Comparison of ENCODE assay signal across 8 cellular contexts in the genomic region with DNA sequence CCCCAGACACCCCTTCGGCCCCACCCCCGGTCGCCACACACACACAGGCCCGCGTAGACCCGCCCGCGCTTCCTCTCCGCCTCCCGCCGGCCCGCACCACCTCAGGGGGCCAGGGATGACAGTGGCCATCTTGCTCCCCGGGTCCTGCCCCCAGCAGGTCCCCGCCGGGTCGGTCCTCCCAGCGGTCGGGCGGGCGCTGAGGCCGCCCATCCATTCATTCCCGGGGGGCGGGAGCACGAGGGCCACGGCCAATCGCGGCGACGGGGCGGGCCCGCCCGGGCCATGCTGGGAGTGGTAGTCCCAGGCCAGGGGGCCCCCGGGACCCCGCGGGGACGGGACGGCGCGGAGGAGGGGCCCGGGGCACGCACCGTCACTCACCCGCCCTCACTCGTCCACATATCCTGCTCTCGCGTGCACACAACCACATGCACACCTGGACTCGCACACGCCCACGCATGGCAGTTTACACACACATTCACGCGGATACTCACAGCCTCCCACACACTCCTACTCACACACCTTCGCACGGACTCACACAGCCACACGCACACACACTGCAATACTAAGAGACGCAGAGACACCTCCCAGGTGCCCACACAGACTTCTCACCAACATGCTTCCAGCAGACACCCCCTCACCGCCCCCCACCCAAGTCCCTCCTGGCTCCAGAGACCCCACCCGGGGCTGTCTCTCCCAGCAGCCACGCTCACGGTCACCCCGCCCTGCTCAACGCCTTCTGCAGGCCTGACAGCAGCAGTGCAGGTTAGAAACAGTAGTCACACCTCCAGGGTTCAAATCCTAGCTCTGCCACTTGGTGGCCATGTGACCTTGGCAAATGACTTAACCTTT. TPM values are rescaled to one million over a fixed set of nuclear protein-coding genes. Genes with fewer than 3 reads are reported as not detected.
A peak's percentile ranks its signal among the peaks of the same experiment; 100 is the strongest.
DNase-seq lines count a peak whose midpoint lies in the region; ATAC-seq and TF ChIP-seq lines count a peak whose summit lies in the region.

A gene (minus strand): TSS at position 209 of the 849 bp plus-strand sequence. CDS start 80 bp downstream, at position 129.

- 2% methylated on average over 61 of the region's 61 CpGs for WGBS in thymus

- H3K36me3 ChIP-seq in thymus (ENCODE audit: control insufficient read depth, insufficient read depth), result no peaks in the 10 kb centered on the region

- H3K4me3 ChIP-seq in AG10803 (ENCODE audit: low read length), result peak within 1 kb of the TSS; percentile 61
- H3K4me3 ChIP-seq in epithelial cell of proximal tubule (ENCODE audit: low read depth, low read length), result peak within 1 kb of the TSS; percentile 62
- H3K4me3 ChIP-seq in thymus (ENCODE audit: low read length), result peak within 1 kb of the TSS; percentile 47

- peaks cover 12 to 32% of the 10 kb centered on the region in 2 donors for H3K4me1 Mint-ChIP-seq in natural killer cell

- peaks cover 52 to 57% of the 10 kb centered on the region in 2 donors for H3K27me3 Mint-ChIP-seq in natural killer cell (ENCODE audit: low read depth in 2 of 2)

- peak; percentile 71 for ATAC-seq in HG03354 (IDR thresholded peaks at IDR 0.05; ENCODE audit: poor library complexity, severe bottlenecking, unreplicated experiment)
- ATAC-seq in natural killer cell, result peak; percentile 40 to 67 (median 41)

- peaks cover 6% of the 10 kb centered on the region for H3K4me1 ChIP-seq in thymus (ENCODE audit: control insufficient read depth, insufficient read depth, low read length)

- peaks cover 67% of the 10 kb centered on the region for H3K27me3 ChIP-seq in thymus (ENCODE audit: control insufficient read depth, insufficient read depth)

- no peaks in the 10 kb centered on the region for H3K36me3 Mint-ChIP-seq in natural killer cell

- peak within 1 kb of the TSS; percentile 47 for H3K4me3 Mint-ChIP-seq in natural killer cell

- H3K9me3 Mint-ChIP-seq in natural killer cell, result no peaks in the 10 kb centered on the region

- H3K27ac ChIP-seq in thymus (ENCODE audit: low read depth), result no peak within 1 kb of the TSS

- DNase-seq in AG10803 (ENCODE audit: low read depth), result peak; percentile 48
- peak; percentile 37 for DNase-seq in NCI-H82 treated with DMSO at 0.1 percent for 48 hours (lab: John Stamatoyannopoulos, UW; ENCODE audit: unreplicated experiment)
- peak; percentile 44 for DNase-seq in activated CD8-positive, alpha-beta memory T cell treated with anti-CD3 and anti-CD28 coated beads, Interleukin-2, amount 50 U/mL, for 4 hours
- DNase-seq in epithelial cell of proximal tubule (ENCODE audit: low read depth), result no peak
- DNase-seq in natural killer cell, result no peak

- H3K27ac Mint-ChIP-seq in natural killer cell, result no peak within 1 kb of the TSS

- no peaks in the 10 kb centered on the region for H3K9me3 ChIP-seq in thymus (ENCODE audit: control insufficient read depth)

- TF ChIP-seq CTCF in AG10803 (conservative IDR thresholded peaks at IDR 0.05; ENCODE audit: low read length), result 0 out of 2 replicates have a peak, but pooled peaks have one; percentile 4
- no peak for TF ChIP-seq CTCF in epithelial cell of proximal tubule (conservative IDR thresholded peaks at IDR 0.05; ENCODE audit: low read depth, low read length)
- TF ChIP-seq CTCF in natural killer cell (IDR thresholded peaks at IDR 0.05), result no peak

- intact Hi-C loops in natural killer cell (cut with micrococcal nuclease), result loop anchor here (10.0 kb wide), 1 partner anchor 319 kb away; a partner anchor contains a TSS

- TF ChIP-seq POLR2A in GM18526 (IDR thresholded peaks at IDR 0.05; ENCODE audit: extremely low read depth, insufficient read length), result peak; percentile 29

RNA-seq across cellular contexts. Expression of the gene that starts here (rescaled TPM):
- total RNA-seq in epithelial cell of proximal tubule (1.3 and 2.6 TPM in 2 replicates), natural killer cell (not detected)
- polyA plus RNA-seq in thymus, result 0.09 TPM

Comparison
In these comparisons a context has a peak if more than half of its experiments do, and no peak if none do; other contexts are left out.
1. Peak in ATAC-seq in natural killer cell; RNA of the gene not detected or under 1 TPM.
2. DNase-seq: peak in AG10803 (single experiment), NCI-H82 treated with DMSO at 0.1 percent for 48 hours (single experiment) and activated CD8-positive, alpha-beta memory T cell treated with anti-CD3 and anti-CD28 coated beads, Interleukin-2, amount 50 U/mL, for 4 hours (single experiment); none in epithelial cell of proximal tubule (single experiment) and natural killer cell (single experiment).
3. Peak in every context shown above with its lines, with median percentiles within 50 percentile points of each other: H3K4me3 ChIP-seq.